38 cellular contexts compared by ENCODE assay signal in genomic region chr3:69853033-69853432, GRCh38.
"Had no signal": no experiment of that assay in that cellular context is flagged by ENCODE, and none has a peak within 500 bp of the region (broad histone marks: within the 10 kb centered on the region; RNA-seq: fewer than 3 reads in every experiment).

No MANE protein-coding gene starts in this region.

- H3K4me1 Mint-ChIP-seq: activated naive CD4-positive, alpha-beta T cell treated with anti-CD3 and anti-CD28 coated beads, Interleukin-2, amount 10 ng/mL, durations not matched to agents 7 days and 5 days; activated naive CD4-positive, alpha-beta T cell treated with anti-CD3 and anti-CD28 coated beads, Interleukin-2, amount 50 U/mL, for 24 hours; activated naive CD8-positive, alpha-beta T cell treated with anti-CD3 and anti-CD28 coated beads for 36 hours; activated naive CD8-positive, alpha-beta T cell treated with anti-CD3 and anti-CD28 coated beads, Interleukin-2, amount 10 ng/mL, durations not matched to agents 7 days and 5 days; activated naive CD8-positive, alpha-beta T cell treated with anti-CD3 and anti-CD28 coated beads, Interleukin-2, amount 50 U/mL, for 24 hours; activated T-helper 17 cell treated with anti-CD3 and anti-CD28 coated beads, Interleukin-2, amount 50 U/mL, for 72 hours; central memory CD8-positive, alpha-beta T cell had no signal

- ATAC-seq: activated naive CD4-positive, alpha-beta T cell treated with anti-CD3 and anti-CD28 coated beads, Interleukin-2, amount 50 U/mL, for 72 hours; activated naive CD8-positive, alpha-beta T cell treated with anti-CD3 and anti-CD28 coated beads, Interleukin-2, amount 50 U/mL, for 24 hours; activated T-cell treated with anti-CD3 and anti-CD28 coated beads, Interleukin-2, amount 50 U/mL, for 4 hours; activated T-cell treated with anti-CD3 and anti-CD28 coated beads, Interleukin-2, amount 50 U/mL, for 72 hours; activated T-helper 17 cell treated with anti-CD3 and anti-CD28 coated beads, Interleukin-2, amount 50 U/mL, for 72 hours; body of pancreas had no signal

- H3K27me3 Mint-ChIP-seq: activated naive CD4-positive, alpha-beta T cell treated with anti-CD3 and anti-CD28 coated beads, Interleukin-2, amount 10 ng/mL, durations not matched to agents 7 days and 5 days; activated naive CD8-positive, alpha-beta T cell; activated naive CD8-positive, alpha-beta T cell treated with anti-CD3 and anti-CD28 coated beads, Interleukin-2, amount 10 ng/mL, durations not matched to agents 7 days and 5 days; activated naive CD8-positive, alpha-beta T cell treated with anti-CD3 and anti-CD28 coated beads, Interleukin-2, amount 50 U/mL, for 24 hours; activated T-cell treated with anti-CD3 and anti-CD28 coated beads, Interleukin-2, amount 50 U/mL, for 24 hours; activated T-helper 17 cell treated with anti-CD3 and anti-CD28 coated beads, Interleukin-2, amount 50 U/mL, for 72 hours; brain; central memory CD8-positive, alpha-beta T cell had no signal

- H3K27ac Mint-ChIP-seq: activated naive CD4-positive, alpha-beta T cell treated with anti-CD3 and anti-CD28 coated beads for 36 hours; activated naive CD4-positive, alpha-beta T cell treated with anti-CD3 and anti-CD28 coated beads, Interleukin-2, amount 10 ng/mL, durations not matched to agents 7 days and 5 days; activated naive CD4-positive, alpha-beta T cell treated with anti-CD3 and anti-CD28 coated beads, Interleukin-2, amount 50 U/mL, for 24 hours; activated naive CD4-positive, alpha-beta T cell treated with anti-CD3 and anti-CD28 coated beads, Interleukin-2, amount 50 U/mL, for 72 hours; activated naive CD8-positive, alpha-beta T cell; activated naive CD8-positive, alpha-beta T cell treated with anti-CD3 and anti-CD28 coated beads for 36 hours; activated naive CD8-positive, alpha-beta T cell treated with anti-CD3 and anti-CD28 coated beads, Interleukin-2, amount 10 ng/mL, durations not matched to agents 7 days and 5 days; activated naive CD8-positive, alpha-beta T cell treated with anti-CD3 and anti-CD28 coated beads, Interleukin-2, amount 50 U/mL, for 24 hours; activated T-cell treated with anti-CD3 and anti-CD28 coated beads, Interleukin-2, amount 50 U/mL, for 24 hours; activated T-cell treated with anti-CD3 and anti-CD28 coated beads, Interleukin-2, amount 50 U/mL, for 72 hours; activated T-helper 1 cell treated with anti-CD3 and anti-CD28 coated beads, Interleukin-12 subunit alpha, Interleukin-12 subunit beta, Interleukin-2, Interleukin-4 antibody, amounts not matched to agents 30 ng/mL and 10 ng/mL and 1 ng/mL, durations not matched to agents 14 hours and 24 hours and 36 hours; activated T-helper 17 cell treated with anti-CD3 and anti-CD28 coated beads, Interleukin-2, amount 50 U/mL, for 72 hours; activated T-helper 2 cell treated with anti-CD3 and anti-CD28 coated beads, Interferon-gamma antibody, Interleukin-2, Interleukin-4, amounts not matched to agents 10 μg/mL and 5 μg/mL and 100 μg/mL, durations not matched to agents 14 hours and 24 hours and 36 hours; brain had no signal

- H3K4me3 Mint-ChIP-seq: activated naive CD4-positive, alpha-beta T cell treated with anti-CD3 and anti-CD28 coated beads for 36 hours; activated naive CD4-positive, alpha-beta T cell treated with anti-CD3 and anti-CD28 coated beads, Interleukin-2, amount 10 ng/mL, durations not matched to agents 7 days and 5 days; activated naive CD4-positive, alpha-beta T cell treated with anti-CD3 and anti-CD28 coated beads, Interleukin-2, amount 50 U/mL, for 24 hours; activated naive CD8-positive, alpha-beta T cell; activated naive CD8-positive, alpha-beta T cell treated with anti-CD3 and anti-CD28 coated beads for 36 hours; activated naive CD8-positive, alpha-beta T cell treated with anti-CD3 and anti-CD28 coated beads, Interleukin-2, amount 10 ng/mL, durations not matched to agents 7 days and 5 days; activated naive CD8-positive, alpha-beta T cell treated with anti-CD3 and anti-CD28 coated beads, Interleukin-2, amount 50 U/mL, for 24 hours; activated T-cell treated with anti-CD3 and anti-CD28 coated beads, Interleukin-2, amount 50 U/mL, for 24 hours; activated T-cell treated with anti-CD3 and anti-CD28 coated beads, Interleukin-2, amount 50 U/mL, for 4 hours; activated T-cell treated with anti-CD3 and anti-CD28 coated beads, Interleukin-2, amount 50 U/mL, for 72 hours; activated T-helper 1 cell treated with anti-CD3 and anti-CD28 coated beads, Interleukin-12 subunit alpha, Interleukin-12 subunit beta, Interleukin-2, Interleukin-4 antibody, amounts not matched to agents 30 ng/mL and 10 ng/mL and 1 ng/mL, durations not matched to agents 14 hours and 24 hours and 36 hours; activated T-helper 17 cell treated with anti-CD3 and anti-CD28 coated beads, Interleukin-2, amount 50 U/mL, for 72 hours; brain; central memory CD8-positive, alpha-beta T cell had no signal

- H3K36me3 ChIP-seq: adrenal gland, ascending aorta, brain microvascular endothelial cell, breast epithelium, cardiac muscle cell had no signal

- H3K36me3 Mint-ChIP-seq: activated naive CD4-positive, alpha-beta T cell treated with anti-CD3 and anti-CD28 coated beads, Interleukin-2, amount 10 ng/mL, durations not matched to agents 7 days and 5 days; activated naive CD4-positive, alpha-beta T cell treated with anti-CD3 and anti-CD28 coated beads, Interleukin-2, amount 50 U/mL, for 24 hours; activated naive CD4-positive, alpha-beta T cell treated with anti-CD3 and anti-CD28 coated beads, Interleukin-2, amount 50 U/mL, for 72 hours; activated naive CD8-positive, alpha-beta T cell; activated naive CD8-positive, alpha-beta T cell treated with anti-CD3 and anti-CD28 coated beads for 36 hours; activated naive CD8-positive, alpha-beta T cell treated with anti-CD3 and anti-CD28 coated beads, Interleukin-2, amount 10 ng/mL, durations not matched to agents 7 days and 5 days; brain had no signal

- H3K9me3 Mint-ChIP-seq: activated naive CD4-positive, alpha-beta T cell treated with anti-CD3 and anti-CD28 coated beads for 36 hours; activated naive CD4-positive, alpha-beta T cell treated with anti-CD3 and anti-CD28 coated beads, Interleukin-2, amount 10 ng/mL, durations not matched to agents 7 days and 5 days; activated naive CD4-positive, alpha-beta T cell treated with anti-CD3 and anti-CD28 coated beads, Interleukin-2, amount 50 U/mL, for 24 hours; activated naive CD4-positive, alpha-beta T cell treated with anti-CD3 and anti-CD28 coated beads, Interleukin-2, amount 50 U/mL, for 72 hours; activated naive CD8-positive, alpha-beta T cell treated with anti-CD3 and anti-CD28 coated beads, Interleukin-2, amount 10 ng/mL, durations not matched to agents 7 days and 5 days; activated naive CD8-positive, alpha-beta T cell treated with anti-CD3 and anti-CD28 coated beads, Interleukin-2, amount 50 U/mL, for 24 hours; activated T-cell treated with anti-CD3 and anti-CD28 coated beads, Interleukin-2, amount 50 U/mL, for 4 hours; activated T-cell treated with anti-CD3 and anti-CD28 coated beads, Interleukin-2, amount 50 U/mL, for 72 hours; activated T-helper 1 cell treated with anti-CD3 and anti-CD28 coated beads, Interleukin-12 subunit alpha, Interleukin-12 subunit beta, Interleukin-2, Interleukin-4 antibody, amounts not matched to agents 30 ng/mL and 10 ng/mL and 1 ng/mL, durations not matched to agents 14 hours and 24 hours and 36 hours; activated T-helper 17 cell treated with anti-CD3 and anti-CD28 coated beads, Interleukin-2, amount 50 U/mL, for 72 hours; activated T-helper 2 cell treated with anti-CD3 and anti-CD28 coated beads, Interferon-gamma antibody, Interleukin-2, Interleukin-4, amounts not matched to agents 10 μg/mL and 5 μg/mL and 100 μg/mL, durations not matched to agents 14 hours and 24 hours and 36 hours; brain; central memory CD8-positive, alpha-beta T cell had no signal

- H3K9me3 ChIP-seq: adrenal gland, ascending aorta, body of pancreas, breast epithelium had no signal

- H3K27ac ChIP-seq: adrenal gland, ascending aorta, body of pancreas, brain microvascular endothelial cell, breast epithelium, cardiac muscle cell had no signal

- H3K4me3 ChIP-seq: adrenal gland, ascending aorta, body of pancreas, breast epithelium, cardiac muscle cell had no signal

- DNase-seq: activated effector memory CD4-positive, alpha-beta T cell treated with anti-CD3 and anti-CD28 coated beads, Interleukin-2, amount 50 U/mL, for 16 hours; activated effector memory CD4-positive, alpha-beta T cell treated with Interleukin-2 at 50 U/mL for 16 hours; activated gamma-delta T cell; activated gamma-delta T cell treated with Interleukin-2 at 50 U/mL for 16 hours; activated naive CD4-positive, alpha-beta T cell; activated naive CD4-positive, alpha-beta T cell treated with anti-CD3 and anti-CD28 coated beads for 36 hours; activated naive CD4-positive, alpha-beta T cell treated with anti-CD3 and anti-CD28 coated beads, Interleukin-2, amount 10 ng/mL, durations not matched to agents 7 days and 5 days; activated naive CD4-positive, alpha-beta T cell treated with anti-CD3 and anti-CD28 coated beads, Interleukin-2, amount 50 U/mL, for 16 hours; activated naive CD4-positive, alpha-beta T cell treated with Interleukin-2 at 50 U/mL for 16 hours; activated naive CD8-positive, alpha-beta T cell treated with anti-CD3 and anti-CD28 coated beads for 36 hours; activated naive CD8-positive, alpha-beta T cell treated with anti-CD3 and anti-CD28 coated beads, Interleukin-2, amount 10 ng/mL, durations not matched to agents 7 days and 5 days; activated naive CD8-positive, alpha-beta T cell treated with anti-CD3 and anti-CD28 coated beads, Interleukin-2, amount 50 U/mL, for 24 hours; activated T-cell treated with anti-CD3 and anti-CD28 coated beads, Interleukin-2, amount 50 U/mL, for 1 hour; activated T-cell treated with anti-CD3 and anti-CD28 coated beads, Interleukin-2, amount 50 U/mL, for 24 hours; activated T-cell treated with anti-CD3 and anti-CD28 coated beads, Interleukin-2, amount 50 U/mL, for 4 hours; activated T-cell treated with anti-CD3 and anti-CD28 coated beads, Interleukin-2, amount 50 U/mL, for 48 hours; activated T-cell treated with anti-CD3 and anti-CD28 coated beads, Interleukin-2, amount 50 U/mL, for 72 hours; adrenal gland; amniotic stem cell; amygdala; anterior cingulate cortex; aorta; body of pancreas; brain microvascular endothelial cell; caudate nucleus; central memory CD4-positive, alpha-beta T cell; cerebellar nuclear complex had no signal

- H3K27me3 ChIP-seq: adrenal gland, ascending aorta, body of pancreas, brain microvascular endothelial cell, breast epithelium, cardiac muscle cell had no signal

- H3K4me1 ChIP-seq: breast epithelium had no signal
